Comparison of ENCODE assay signal across 17 cellular contexts in the genomic region with DNA sequence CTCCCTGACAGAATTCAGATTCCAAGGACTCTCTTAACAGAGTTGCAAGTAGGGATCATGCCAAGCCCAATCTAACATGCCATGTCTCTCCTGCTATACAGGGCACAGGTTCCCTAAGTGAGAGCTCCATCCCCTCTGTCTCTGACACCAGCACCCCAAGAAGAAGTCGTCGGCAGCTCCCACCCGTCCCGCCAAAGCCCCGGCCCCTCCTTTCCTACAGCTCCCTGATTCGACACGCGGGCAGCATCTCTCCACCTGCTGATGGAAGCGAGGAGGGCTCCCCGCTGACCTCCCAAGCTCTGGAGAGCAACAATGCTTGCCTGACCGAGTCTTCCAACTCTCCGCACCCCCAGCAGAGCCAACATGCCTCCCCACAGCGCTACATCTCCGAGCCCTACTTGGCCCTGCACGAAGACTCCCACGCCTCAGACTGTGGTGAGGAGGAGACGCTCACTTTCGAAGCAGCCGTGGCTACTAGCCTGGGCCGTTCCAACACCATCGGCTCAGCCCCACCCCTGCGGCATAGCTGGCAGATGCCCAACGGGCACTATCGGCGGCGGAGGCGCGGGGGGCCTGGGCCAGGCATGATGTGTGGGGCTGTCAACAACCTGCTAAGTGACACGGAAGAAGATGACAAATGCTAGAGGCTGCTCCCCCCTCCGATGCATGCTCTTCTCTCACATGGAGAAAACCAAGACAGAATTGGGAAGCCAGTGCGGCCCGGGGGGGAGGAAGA.
DNase-seq lines count a peak whose midpoint lies in the region; ATAC-seq, FAIRE-seq and TF ChIP-seq lines count a peak whose summit lies in the region.
"Had no signal": no experiment of that assay in that cellular context is flagged by ENCODE, and none has a peak within 500 bp of the region (broad histone marks: within the 10 kb centered on the region; RNA-seq: fewer than 3 reads in every experiment).

No MANE protein-coding gene starts in this region.

- no peak for TF ChIP-seq RAD21 in K562 (CRISPR knock-in tag; conservative IDR thresholded peaks at IDR 0.05 in 1 of 2, IDR thresholded peaks at IDR 0.05 in 1 of 2)

- POLR2A ChIA-PET in K562 (lab: Yijun Ruan, JAX): no interaction called here

- H4K20me1 ChIP-seq in K562 (replicated peaks; ENCODE audit: control insufficient read depth, insufficient read depth, low read length): no peaks in the 10 kb centered on the region

- TF ChIP-seq CTCF in GM13976 (IDR thresholded peaks at IDR 0.05; ENCODE audit: borderline replicate concordance, control extremely low read depth, extremely low read depth, insufficient read depth, missing control alignments): no peak
- TF ChIP-seq CTCF in K562 (IDR thresholded peaks at IDR 0.05 in 2 of 3, conservative IDR thresholded peaks at IDR 0.05 in 1 of 3; ENCODE audit: insufficient read depth in 2 of 3, low read depth in 1 of 3, low read length in 3 of 3): no peak

- peak; percentile 13 for DNase-seq in Daoy (ENCODE audit: low read depth)
- peak; percentile 15 for DNase-seq in GM13976 (ENCODE audit: low spot score)
- DNase-seq in K562 (ENCODE audit: extremely low read depth in 1 of 4, low spot score in 3 of 4): no peak
- no peak for DNase-seq in aorta
- no peak for DNase-seq in HCEC 1CT
- DNase-seq: C1 segment of cervical spinal cord; Caco-2; CD4-positive, alpha-beta memory T cell; DMS153; DND-41; EL; GF-D8; GOT3 had no signal

- no peak overlapping the region for H3K9ac ChIP-seq in K562 (ENCODE audit: insufficient read depth in 1 of 2, low read depth in 2 of 2, low read length in 2 of 2)

- no peak overlapping the region for H2AFZ ChIP-seq in K562 (ENCODE audit: low read depth, low read length)

- CTCF ChIA-PET in K562 (lab: Yijun Ruan, JAX; ENCODE audit: low intra/inter-chr PET ratio): no interaction called here

- in situ Hi-C loops in GM13976 (cut with MboI; ENCODE audit: low sequenced_read_pairs, unreplicated experiment) (no loop called here), K562 (cut with MboI) (no loop called here)

- intact Hi-C loops in K562 (cut with micrococcal nuclease) (no loop called here), aorta (cut with DNase I) (no loop called here)

- H3K4me1 ChIP-seq in K562 (replicated peaks in 1 of 2; ENCODE audit: control insufficient read depth in 2 of 2, insufficient read depth in 2 of 2, low read length in 2 of 2) (peaks cover 0 to 5% of the 10 kb centered on the region in 2 experiments; a peak in 1 of 5 replicates), aorta (ENCODE audit: control insufficient read depth in 1 of 2, insufficient read depth in 2 of 2, low read length in 2 of 2) (no peaks in the 10 kb centered on the region)
- H3K4me1 ChIP-seq: Caco-2, HAP-1 had no signal

- H3K4me3 ChIP-seq in K562 (no peak overlapping the region), aorta (ENCODE audit: low read length in 2 of 2) (no peak overlapping the region)
- H3K4me3 ChIP-seq: HAP-1 had no signal

- H3K9me3 ChIP-seq in K562 (replicated peaks; ENCODE audit: control insufficient read depth, insufficient read depth, low read depth, low read length): no peaks in the 10 kb centered on the region
- no peaks in the 10 kb centered on the region for H3K9me3 ChIP-seq in aorta (ENCODE audit: control insufficient read depth, low read length)
- H3K9me3 ChIP-seq: Caco-2, HAP-1 had no signal

- H3K27ac ChIP-seq in K562 (ENCODE audit: extremely low read depth, low read depth, low read length) (no peak overlapping the region), aorta (ENCODE audit: low read depth in 1 of 2, low read length in 2 of 2) (no peak overlapping the region)

- no TSS peak for BruUV-seq in K562 (replicated peaks; lab: Mats Ljungman, UMichigan)

- H3K79me2 ChIP-seq in K562 (ENCODE audit: control insufficient read depth, insufficient read depth, low read length): no peaks in the 10 kb centered on the region

- FAIRE-seq in K562 (lab: Jason Lieb, UNC): no peak
- FAIRE-seq: GM12891, H54 had no signal

- TF ChIP-seq POLR2A in K562 (conservative IDR thresholded peaks at IDR 0.05): no peak

- H3K27me3 ChIP-seq in K562 (ENCODE audit: control insufficient read depth in 2 of 2, insufficient read depth in 2 of 2, low read length in 2 of 2) (peaks cover 31 to 56% of the 10 kb centered on the region in 2 experiments), aorta (ENCODE audit: control insufficient read depth in 1 of 2, insufficient read depth in 2 of 2, low read length in 1 of 2) (no peaks in the 10 kb centered on the region)

- H3K4me2 ChIP-seq in K562 (ENCODE audit: insufficient read depth, low read length): no peak overlapping the region

- no peaks in the 10 kb centered on the region for H3K9me1 ChIP-seq in K562 (ENCODE audit: control insufficient read depth, insufficient read depth, low read length)

- WGBS in K562 (ENCODE audit: insufficient coverage, low coverage, missing lambda C conversion rate): 1% methylated on average over 30 of the region's 32 CpGs
- WGBS in aorta, 2 donors: 86 to 87% methylated on average over 32 of the region's 32 CpGs

- H3K36me3 ChIP-seq in K562 (ENCODE audit: control insufficient read depth, insufficient read depth, low read length): no peaks in the 10 kb centered on the region
- H3K36me3 ChIP-seq in aorta (ENCODE audit: control insufficient read depth in 1 of 2, insufficient read depth in 2 of 2, low read length in 1 of 2): no peaks in the 10 kb centered on the region
- H3K36me3 ChIP-seq: HAP-1 had no signal

- TF ChIP-seq EP300 in K562 (IDR thresholded peaks at IDR 0.05; ENCODE audit: low read length): no peak

- ATAC-seq in K562: no peak
- ATAC-seq in aorta (ENCODE audit: low FRiP score): peak; percentile 34
- no peak for ATAC-seq in HG02973 (IDR thresholded peaks at IDR 0.05; ENCODE audit: unreplicated experiment)

TF ChIP-seq in K562, 482 proteins besides CTCF, POLR2A, EP300 and RAD21:
- TF ChIP-seq HEY1 (CRISPR knock-in tag; IDR thresholded peaks at IDR 0.05; ENCODE audit: borderline replicate concordance) (no peak), EHMT2 (IDR thresholded peaks at IDR 0.05) (no peak)
- TF ChIP-seq, protein P1, sequence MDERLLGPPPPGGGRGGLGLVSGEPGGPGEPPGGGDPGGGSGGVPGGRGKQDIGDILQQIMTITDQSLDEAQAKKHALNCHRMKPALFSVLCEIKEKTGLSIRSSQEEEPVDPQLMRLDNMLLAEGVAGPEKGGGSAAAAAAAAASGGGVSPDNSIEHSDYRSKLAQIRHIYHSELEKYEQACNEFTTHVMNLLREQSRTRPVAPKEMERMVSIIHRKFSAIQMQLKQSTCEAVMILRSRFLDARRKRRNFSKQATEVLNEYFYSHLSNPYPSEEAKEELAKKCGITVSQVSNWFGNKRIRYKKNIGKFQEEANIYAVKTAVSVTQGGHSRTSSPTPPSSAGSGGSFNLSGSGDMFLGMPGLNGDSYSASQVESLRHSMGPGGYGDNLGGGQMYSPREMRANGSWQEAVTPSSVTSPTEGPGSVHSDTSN (CRISPR knock-in tag; IDR thresholded peaks at IDR 0.05; ENCODE audit: low read depth): no peak
- TF ChIP-seq, protein P1 (tag; conservative IDR thresholded peaks at IDR 0.05; ENCODE audit: low read depth): 0 out of 2 replicates have a peak, but pooled peaks have one; percentile 27

Comparison
In these comparisons a context has a peak if more than half of its experiments do, and no peak if none do; other contexts are left out.
1. DNase-seq: peak in Daoy (single experiment) and GM13976 (single experiment); none in K562 (0 of 4), aorta (0 of 2) and HCEC 1CT (single experiment).